In the genomic region with DNA sequence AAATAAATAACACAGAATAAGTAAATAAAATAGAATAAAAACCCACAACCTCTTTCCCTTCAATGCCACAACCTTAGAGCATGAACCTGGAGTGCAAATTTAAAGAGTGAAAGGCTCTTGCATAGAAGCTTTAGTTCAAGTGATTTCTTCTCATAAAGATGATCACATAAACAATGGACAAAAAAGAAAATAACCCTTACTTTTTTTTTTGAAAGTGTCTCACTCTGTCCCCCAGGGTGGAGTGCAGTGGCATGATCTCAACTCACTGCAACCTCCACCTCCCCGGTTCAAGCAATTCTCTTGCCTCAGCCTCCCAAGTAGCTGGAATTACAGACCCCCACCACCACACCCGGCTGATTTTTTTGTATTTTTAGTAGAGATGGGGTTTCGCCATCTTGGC, we compare ENCODE assay signal across 3 cellular contexts. TPM values are rescaled to one million over a fixed set of nuclear protein-coding genes. Genes with fewer than 3 reads are reported as not detected.
"Had no signal": no experiment of that assay in that cellular context is flagged by ENCODE, and none has a peak within 500 bp of the region (broad histone marks: within the 10 kb centered on the region; RNA-seq: fewer than 3 reads in every experiment).

No MANE protein-coding gene starts in this region.

RNA-seq across cellular contexts. Expression of a gene that starts 53.5 kb away (rescaled TPM):
- total RNA-seq: PC-3, Peyer's patch, SJSA1 had no signal
